In genomic region chr18:36203360-36203895, GRCh38 we compare ENCODE assay signal across 27 cellular contexts. TPM values are rescaled to one million over a fixed set of nuclear protein-coding genes. Genes with fewer than 3 reads are reported as not detected.
"Had no signal": no experiment of that assay in that cellular context is flagged by ENCODE, and none has a peak within 500 bp of the region (broad histone marks: within the 10 kb centered on the region; RNA-seq: fewer than 3 reads in every experiment).

No MANE protein-coding gene starts in this region.

- H3K9me3 ChIP-seq: SJCRH30, SK-N-SH had no signal

- H3K27ac ChIP-seq: brain microvascular endothelial cell, cardiac muscle cell, SJCRH30, WERI-Rb-1 had no signal

- H3K4me3 ChIP-seq: cardiac muscle cell, K562, SJCRH30 had no signal

- ATAC-seq: activated CD4-positive, CD25-positive, alpha-beta regulatory T cell treated with anti-CD3 and anti-CD28 coated beads, Interleukin-2, amount 50 U/mL, for 24 hours; activated CD8-positive, alpha-beta memory T cell treated with anti-CD3 and anti-CD28 coated beads, Interleukin-2, amount 10 ng/mL, durations not matched to agents 7 days and 5 days; activated CD8-positive, alpha-beta T cell treated with anti-CD3 and anti-CD28 coated beads, Interleukin-2, amount 10 ng/mL, durations not matched to agents 7 days and 5 days; activated T-cell treated with anti-CD3 and anti-CD28 coated beads, Interleukin-2, amount 50 U/mL, for 4 hours; K562; Panc1; Right ventricle myocardium inferior had no signal

- H3K4me3 Mint-ChIP-seq: activated CD8-positive, alpha-beta memory T cell treated with anti-CD3 and anti-CD28 coated beads, Interleukin-2, amount 10 ng/mL, durations not matched to agents 7 days and 5 days; activated CD8-positive, alpha-beta T cell treated with anti-CD3 and anti-CD28 coated beads, Interleukin-2, amount 10 ng/mL, durations not matched to agents 7 days and 5 days; activated naive CD4-positive, alpha-beta T cell treated with anti-CD3 and anti-CD28 coated beads, Interleukin-2, amount 10 ng/mL, durations not matched to agents 7 days and 5 days; activated naive CD8-positive, alpha-beta T cell treated with anti-CD3 and anti-CD28 coated beads for 36 hours; activated T-cell treated with anti-CD3 and anti-CD28 coated beads, Interleukin-2, amount 50 U/mL, for 4 hours had no signal

- H3K36me3 Mint-ChIP-seq: activated CD8-positive, alpha-beta memory T cell treated with anti-CD3 and anti-CD28 coated beads, Interleukin-2, amount 10 ng/mL, durations not matched to agents 7 days and 5 days; activated naive CD4-positive, alpha-beta T cell treated with anti-CD3 and anti-CD28 coated beads, Interleukin-2, amount 10 ng/mL, durations not matched to agents 7 days and 5 days; activated naive CD8-positive, alpha-beta T cell treated with anti-CD3 and anti-CD28 coated beads for 36 hours had no signal

- H3K27ac Mint-ChIP-seq: activated CD8-positive, alpha-beta memory T cell treated with anti-CD3 and anti-CD28 coated beads, Interleukin-2, amount 10 ng/mL, durations not matched to agents 7 days and 5 days; activated CD8-positive, alpha-beta T cell treated with anti-CD3 and anti-CD28 coated beads, Interleukin-2, amount 10 ng/mL, durations not matched to agents 7 days and 5 days; activated naive CD4-positive, alpha-beta T cell treated with anti-CD3 and anti-CD28 coated beads, Interleukin-2, amount 10 ng/mL, durations not matched to agents 7 days and 5 days; activated naive CD8-positive, alpha-beta T cell treated with anti-CD3 and anti-CD28 coated beads for 36 hours had no signal

- H3K27me3 Mint-ChIP-seq: activated naive CD8-positive, alpha-beta T cell treated with anti-CD3 and anti-CD28 coated beads for 36 hours had no signal

- H3K27me3 ChIP-seq: brain microvascular endothelial cell, cardiac muscle cell, SJCRH30 had no signal

- H3K36me3 ChIP-seq: brain microvascular endothelial cell, cardiac muscle cell, SJCRH30, WERI-Rb-1 had no signal

- H3K4me1 Mint-ChIP-seq: activated CD8-positive, alpha-beta memory T cell treated with anti-CD3 and anti-CD28 coated beads, Interleukin-2, amount 10 ng/mL, durations not matched to agents 7 days and 5 days; activated naive CD4-positive, alpha-beta T cell treated with anti-CD3 and anti-CD28 coated beads, Interleukin-2, amount 10 ng/mL, durations not matched to agents 7 days and 5 days; activated naive CD8-positive, alpha-beta T cell treated with anti-CD3 and anti-CD28 coated beads for 36 hours had no signal

- H3K9ac ChIP-seq: SK-N-SH had no signal

- H3K9me2 ChIP-seq: SK-N-SH had no signal

- DNase-seq: activated CD4-positive, alpha-beta T cell treated with anti-CD3 and anti-CD28 coated beads for 4 hours; activated CD8-positive, alpha-beta memory T cell treated with anti-CD3 and anti-CD28 coated beads, Interleukin-2, amount 10 ng/mL, durations not matched to agents 7 days and 5 days; activated CD8-positive, alpha-beta T cell treated with anti-CD3 and anti-CD28 coated beads, Interleukin-2, amount 10 ng/mL, durations not matched to agents 7 days and 5 days; activated gamma-delta T cell treated with Interleukin-2 at 50 U/mL for 16 hours; activated naive CD4-positive, alpha-beta T cell treated with anti-CD3 and anti-CD28 coated beads, Interleukin-2, amount 10 ng/mL, durations not matched to agents 7 days and 5 days; activated naive CD8-positive, alpha-beta T cell treated with anti-CD3 and anti-CD28 coated beads for 36 hours; activated T-cell treated with anti-CD3 and anti-CD28 coated beads, Interleukin-2, amount 50 U/mL, for 4 hours; brain microvascular endothelial cell; Karpas-422; MM.1S; NCI-H1105 treated with DMSO at 0.1 percent for 48 hours; NCI-H1436 treated with DMSO at 0.1 percent for 48 hours; NCI-H1930; NCI-H2171; NCI-H226; NCI-H526 treated with DMSO at 0.1 percent for 48 hours; OCI-M1; RPMI8226; SJCRH30; SK-N-SH; T-helper 1 cell had no signal

- H3K9me3 Mint-ChIP-seq: activated naive CD4-positive, alpha-beta T cell treated with anti-CD3 and anti-CD28 coated beads, Interleukin-2, amount 10 ng/mL, durations not matched to agents 7 days and 5 days had no signal

- H3K4me1 ChIP-seq: SJCRH30 had no signal

- H3K4me2 ChIP-seq: SK-N-SH had no signal

RNA-seq across cellular contexts. Expression of gene MOCOS, which starts 16.1 kb away (rescaled TPM):
- total RNA-seq: SJCRH30 had no signal
